ENCODE assay signal across 6 cellular contexts in the genomic region with DNA sequence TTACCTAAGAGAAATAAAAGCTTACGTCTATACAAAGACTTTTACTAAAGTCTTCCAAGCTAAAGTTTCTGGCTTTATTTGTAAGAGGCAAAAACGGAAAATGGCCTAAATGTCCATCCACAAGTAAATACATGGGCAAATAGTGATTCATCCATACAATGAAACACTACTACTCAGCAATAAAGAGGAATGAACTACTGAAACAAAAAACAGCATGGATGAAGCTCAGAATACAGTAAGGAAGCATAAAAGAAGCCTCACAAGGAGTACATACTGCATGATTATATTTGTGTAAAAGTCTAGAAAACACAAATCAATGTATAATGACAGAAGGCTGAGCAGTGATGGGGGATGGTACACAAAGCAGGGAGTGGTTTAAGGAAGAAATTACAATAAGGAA.
"Had no signal": no experiment of that assay in that cellular context is flagged by ENCODE, and none has a peak within 500 bp of the region (broad histone marks: within the 10 kb centered on the region; RNA-seq: fewer than 3 reads in every experiment).

No MANE protein-coding gene starts in this region.

- H3K36me3 ChIP-seq: HAP-1 had no signal

- H3K4me1 Mint-ChIP-seq: GM23338, IgD-negative memory B cell had no signal

- H3K36me3 Mint-ChIP-seq: IgD-negative memory B cell had no signal

- H3K9me3 ChIP-seq: HAP-1 had no signal

- H3K4me3 ChIP-seq: GM23338, HAP-1 had no signal

- H2AFZ ChIP-seq: GM23338 had no signal

- DNase-seq: HFFc6, KBM-7 had no signal

- H3K4me1 ChIP-seq: HAP-1 had no signal

- H3K4me3 Mint-ChIP-seq: GM23338, HFFc6, IgD-negative memory B cell had no signal

- H3K27ac Mint-ChIP-seq: GM23338, HFFc6, IgD-negative memory B cell had no signal

- ATAC-seq: GM23338, HCT116 had no signal

- H3K4me2 ChIP-seq: GM23338 had no signal
